Comparison of ENCODE assay signal across 10 cellular contexts in the genomic region with DNA sequence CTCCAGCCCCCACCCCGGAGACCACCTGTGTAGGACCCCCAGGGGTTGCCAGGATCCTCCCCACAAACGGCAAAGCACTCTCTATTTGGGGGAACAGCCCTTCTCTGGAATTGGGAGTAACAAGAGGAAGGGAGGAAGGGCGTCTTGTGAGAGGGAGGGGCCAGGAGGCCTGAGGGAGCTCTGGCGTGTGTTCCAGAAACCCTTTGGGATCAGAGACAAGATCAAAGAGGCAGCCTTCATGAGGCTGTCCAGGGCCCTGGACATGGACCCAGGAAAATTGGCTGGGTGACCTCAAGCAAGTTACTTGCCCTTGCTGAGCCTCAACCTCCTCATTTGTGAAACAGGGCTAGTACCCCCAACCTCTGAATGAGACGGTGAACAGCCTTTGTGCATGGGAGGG. TPM values are rescaled to one million over a fixed set of nuclear protein-coding genes. Genes with fewer than 3 reads are reported as not detected.
A peak's percentile ranks its signal among the peaks of the same experiment; 100 is the strongest.
DNase-seq lines count a peak whose midpoint lies in the region; ATAC-seq and TF ChIP-seq lines count a peak whose summit lies in the region.
"Had no signal": no experiment of that assay in that cellular context is flagged by ENCODE, and none has a peak within 500 bp of the region (broad histone marks: within the 10 kb centered on the region; RNA-seq: fewer than 3 reads in every experiment).

No MANE protein-coding gene starts in this region.

- H3K4me1 ChIP-seq in right cardiac atrium (ENCODE audit: control insufficient read depth, insufficient read depth, low read length) (peaks cover 20% of the 10 kb centered on the region), stomach (peaks cover 50 to 97% (median 73%) of the 10 kb centered on the region in 4 donors), upper lobe of right lung (peaks cover 2% of the 10 kb centered on the region)

- H3K9me3 ChIP-seq in right cardiac atrium (ENCODE audit: control insufficient read depth, low read length) (no peaks in the 10 kb centered on the region), stomach (no peaks in the 10 kb centered on the region), upper lobe of right lung (no peaks in the 10 kb centered on the region)

- POLR2A ChIA-PET in activated CD4-positive, alpha-beta T cell treated with anti-CD3 and anti-CD28 coated beads, Interleukin-2, amount 10 ng/mL, durations not matched to agents 7 days and 5 days (lab: Charles Lee): no interaction called here

- WGBS in right cardiac atrium: 54% methylated on average over 5 of the region's 5 CpGs
- 48 to 71% (median 56%) methylated on average over 5 of the region's 5 CpGs for WGBS in stomach, 5 donors

- no peak for TF ChIP-seq EP300 in stomach (IDR thresholded peaks at IDR 0.05)

- TF ChIP-seq CTCF in stomach (IDR thresholded peaks at IDR 0.05) (no peak), upper lobe of right lung (IDR thresholded peaks at IDR 0.05) (no peak)

- H3K36me3 ChIP-seq in stomach (no peaks in the 10 kb centered on the region), upper lobe of right lung (no peaks in the 10 kb centered on the region)

- intact Hi-C loops in activated T-helper 1 cell treated with anti-CD3 and anti-CD28 coated beads, Interleukin-12 subunit alpha, Interleukin-12 subunit beta, Interleukin-2, Interleukin-4 antibody, amounts not matched to agents 30 ng/mL and 10 ng/mL and 1 ng/mL, durations not matched to agents 14 hours and 24 hours and 36 hours (cut with micrococcal nuclease): no loop called here
- intact Hi-C loops in right cardiac atrium (cut with DNase I) (no loop called here), stomach (cut with DNase I; ENCODE audit: low total_unique reads) (no loop called here), sciatic nerve (cut with DNase I) (no loop called here), upper lobe of right lung (cut with DNase I) (no loop called here)

- no peaks in the 10 kb centered on the region for H3K27me3 Mint-ChIP-seq in activated CD4-positive, alpha-beta T cell treated with anti-CD3 and anti-CD28 coated beads, Interleukin-2, amount 10 ng/mL, durations not matched to agents 7 days and 5 days
- no peaks in the 10 kb centered on the region for H3K27me3 Mint-ChIP-seq in activated T-helper 1 cell treated with anti-CD3 and anti-CD28 coated beads, Interleukin-12 subunit alpha, Interleukin-12 subunit beta, Interleukin-2, Interleukin-4 antibody, amounts not matched to agents 30 ng/mL and 10 ng/mL and 1 ng/mL, durations not matched to agents 14 hours and 24 hours and 36 hours (ENCODE audit: insufficient read depth)

- H3K27me3 ChIP-seq in right cardiac atrium (ENCODE audit: control insufficient read depth, insufficient read depth) (no peaks in the 10 kb centered on the region), stomach (no peaks in the 10 kb centered on the region), upper lobe of right lung (no peaks in the 10 kb centered on the region)

- H3K4me1 Mint-ChIP-seq in activated CD4-positive, alpha-beta T cell treated with anti-CD3 and anti-CD28 coated beads, Interleukin-2, amount 10 ng/mL, durations not matched to agents 7 days and 5 days: peaks cover 59% of the 10 kb centered on the region
- peaks cover 48% of the 10 kb centered on the region for H3K4me1 Mint-ChIP-seq in activated T-helper 1 cell treated with anti-CD3 and anti-CD28 coated beads, Interleukin-12 subunit alpha, Interleukin-12 subunit beta, Interleukin-2, Interleukin-4 antibody, amounts not matched to agents 30 ng/mL and 10 ng/mL and 1 ng/mL, durations not matched to agents 14 hours and 24 hours and 36 hours (ENCODE audit: low read depth)

- H3K4me3 Mint-ChIP-seq in activated CD4-positive, alpha-beta T cell treated with anti-CD3 and anti-CD28 coated beads, Interleukin-2, amount 10 ng/mL, durations not matched to agents 7 days and 5 days: no peak overlapping the region
- H3K4me3 Mint-ChIP-seq in activated T-helper 1 cell treated with anti-CD3 and anti-CD28 coated beads, Interleukin-12 subunit alpha, Interleukin-12 subunit beta, Interleukin-2, Interleukin-4 antibody, amounts not matched to agents 30 ng/mL and 10 ng/mL and 1 ng/mL, durations not matched to agents 14 hours and 24 hours and 36 hours: no peak overlapping the region

- H3K27ac ChIP-seq in right cardiac atrium (ENCODE audit: low read length): no peak overlapping the region
- H3K27ac ChIP-seq in stomach: peak overlapping the region in 4 of 5 donors; percentile 48 to 84 (median 60)
- no peak overlapping the region for H3K27ac ChIP-seq in upper lobe of right lung

- no peak for DNase-seq in activated CD4-positive, alpha-beta T cell treated with anti-CD3 and anti-CD28 coated beads, Interleukin-2, amount 10 ng/mL, durations not matched to agents 7 days and 5 days
- DNase-seq in activated CD4-positive, alpha-beta T cell treated with anti-CD3 and anti-CD28 coated beads, Interleukin-2, amount 50 U/mL, for 1 hour: no peak
- no peak for DNase-seq in activated T-helper 1 cell treated with anti-CD3 and anti-CD28 coated beads, Interleukin-12 subunit alpha, Interleukin-12 subunit beta, Interleukin-2, Interleukin-4 antibody, amounts not matched to agents 30 ng/mL and 10 ng/mL and 1 ng/mL, durations not matched to agents 14 hours and 24 hours and 36 hours (ENCODE audit: low spot score)
- peak in 2 of 3 donors; percentile 46 to 52 for DNase-seq in right cardiac atrium
- no peak for DNase-seq in stomach
- no peak for DNase-seq in sciatic nerve (ENCODE audit: low spot score)
- no peak for DNase-seq in upper lobe of right lung
- no peak for DNase-seq in AG08395 (ENCODE audit: low spot score)
- DNase-seq: MM.1S; stimulated activated naive CD4-positive, alpha-beta T cell treated with Interleukin-2 at 50 U/mL for 16 hours had no signal

- CTCF ChIA-PET in activated CD4-positive, alpha-beta T cell treated with anti-CD3 and anti-CD28 coated beads, Interleukin-2, amount 10 ng/mL, durations not matched to agents 7 days and 5 days (lab: Charles Lee): interaction anchor here (0.6 to 0.7 kb wide), 2 partner anchors 29 to 424 kb away, joined by 3 to 4 read pairs; no protein-coding TSS in a partner anchor

- no peak for TF ChIP-seq POLR2A in stomach (IDR thresholded peaks at IDR 0.05)

- ATAC-seq in right cardiac atrium (no peak), sciatic nerve (no peak), upper lobe of right lung (no peak)

- no peak overlapping the region for H3K4me3 ChIP-seq in right cardiac atrium (ENCODE audit: low read length)
- H3K4me3 ChIP-seq in stomach: no peak overlapping the region
- H3K4me3 ChIP-seq in upper lobe of right lung: no peak overlapping the region

- H3K36me3 Mint-ChIP-seq in activated CD4-positive, alpha-beta T cell treated with anti-CD3 and anti-CD28 coated beads, Interleukin-2, amount 10 ng/mL, durations not matched to agents 7 days and 5 days (ENCODE audit: low read depth): peaks cover 11% of the 10 kb centered on the region
- H3K36me3 Mint-ChIP-seq in activated T-helper 1 cell treated with anti-CD3 and anti-CD28 coated beads, Interleukin-12 subunit alpha, Interleukin-12 subunit beta, Interleukin-2, Interleukin-4 antibody, amounts not matched to agents 30 ng/mL and 10 ng/mL and 1 ng/mL, durations not matched to agents 14 hours and 24 hours and 36 hours (ENCODE audit: low read depth): peaks cover 9% of the 10 kb centered on the region

- H3K27ac Mint-ChIP-seq in activated CD4-positive, alpha-beta T cell treated with anti-CD3 and anti-CD28 coated beads, Interleukin-2, amount 10 ng/mL, durations not matched to agents 7 days and 5 days: peak overlapping the region; percentile 74
- peak overlapping the region; percentile 80 for H3K27ac Mint-ChIP-seq in activated T-helper 1 cell treated with anti-CD3 and anti-CD28 coated beads, Interleukin-12 subunit alpha, Interleukin-12 subunit beta, Interleukin-2, Interleukin-4 antibody, amounts not matched to agents 30 ng/mL and 10 ng/mL and 1 ng/mL, durations not matched to agents 14 hours and 24 hours and 36 hours

- peaks cover 4% of the 10 kb centered on the region for H3K9me3 Mint-ChIP-seq in activated CD4-positive, alpha-beta T cell treated with anti-CD3 and anti-CD28 coated beads, Interleukin-2, amount 10 ng/mL, durations not matched to agents 7 days and 5 days
- no peaks in the 10 kb centered on the region for H3K9me3 Mint-ChIP-seq in activated T-helper 1 cell treated with anti-CD3 and anti-CD28 coated beads, Interleukin-12 subunit alpha, Interleukin-12 subunit beta, Interleukin-2, Interleukin-4 antibody, amounts not matched to agents 30 ng/mL and 10 ng/mL and 1 ng/mL, durations not matched to agents 14 hours and 24 hours and 36 hours

RNA-seq across cellular contexts. Expression of a gene that starts 18.1 kb away (rescaled TPM):
- total RNA-seq in activated CD4-positive, alpha-beta T cell treated with anti-CD3 and anti-CD28 coated beads, Interleukin-2, amount 10 ng/mL, durations not matched to agents 7 days and 5 days: 100 to 1,000 TPM; 101 to 107 TPM
- 139 and 140 TPM in 2 replicates for total RNA-seq in activated T-helper 1 cell treated with anti-CD3 and anti-CD28 coated beads, Interleukin-12 subunit alpha, Interleukin-12 subunit beta, Interleukin-2, Interleukin-4 antibody, amounts not matched to agents 30 ng/mL and 10 ng/mL and 1 ng/mL, durations not matched to agents 14 hours and 24 hours and 36 hours
- total RNA-seq in right cardiac atrium (100 to 1,000 TPM in 3 of 4 donors, 10 to 100 TPM in 1; 99.1 to 158 (median 114) TPM), stomach (100 to 1,000 TPM in 2 of 5 donors, 10 to 100 TPM in 3; 40.2 to 574 (median 71.4) TPM), sciatic nerve (117 TPM), upper lobe of right lung (108 TPM)
- polyA plus RNA-seq in right cardiac atrium (76.2 TPM), stomach (10 to 100 TPM; 17.6 to 30.9 (median 25.4) TPM)

Comparison
In these comparisons a context has a peak if more than half of its experiments do, and no peak if none do; other contexts are left out.
1. DNase-seq: peak in right cardiac atrium (2 of 3); none in activated CD4-positive, alpha-beta T cell treated with anti-CD3 and anti-CD28 coated beads, Interleukin-2, amount 10 ng/mL, durations not matched to agents 7 days and 5 days (single experiment), activated CD4-positive, alpha-beta T cell treated with anti-CD3 and anti-CD28 coated beads, Interleukin-2, amount 50 U/mL, for 1 hour (single experiment), activated T-helper 1 cell treated with anti-CD3 and anti-CD28 coated beads, Interleukin-12 subunit alpha, Interleukin-12 subunit beta, Interleukin-2, Interleukin-4 antibody, amounts not matched to agents 30 ng/mL and 10 ng/mL and 1 ng/mL, durations not matched to agents 14 hours and 24 hours and 36 hours (single experiment), stomach (single experiment), sciatic nerve (single experiment), upper lobe of right lung (single experiment) and AG08395 (single experiment).
2. H3K27ac ChIP-seq: peak in stomach (4 of 5); none in right cardiac atrium (single experiment) and upper lobe of right lung (single experiment).